21 cellular contexts compared by ENCODE assay signal in genomic region chr17:73562896-73563295, GRCh38.
DNase-seq lines count a peak whose midpoint lies in the region; ATAC-seq, FAIRE-seq and TF ChIP-seq lines count a peak whose summit lies in the region.
"Had no signal": no experiment of that assay in that cellular context is flagged by ENCODE, and none has a peak within 500 bp of the region (broad histone marks: within the 10 kb centered on the region; RNA-seq: fewer than 3 reads in every experiment).

No MANE protein-coding gene starts in this region.

- H4K20me1 ChIP-seq in H1 (replicated peaks in 1 of 2; ENCODE audit: control insufficient read depth in 1 of 2, insufficient read depth in 2 of 2, low read length in 2 of 2), result no peaks in the 10 kb centered on the region

- H3K27ac Mint-ChIP-seq in memory B cell, result peak overlapping the region; percentile 33
- H3K27ac Mint-ChIP-seq: CD4-positive, alpha-beta T cell had no signal

- H3K23ac ChIP-seq in H1 (ENCODE audit: insufficient read length), result no peak overlapping the region

- no peak overlapping the region for H3K9ac ChIP-seq in H1 (replicated peaks in 1 of 4; ENCODE audit: extremely low read depth in 1 of 4, low read depth in 3 of 4, low read length in 3 of 4)

- no peaks in the 10 kb centered on the region for H3K27me3 Mint-ChIP-seq in memory B cell
- H3K27me3 Mint-ChIP-seq: CD4-positive, alpha-beta T cell had no signal

- H3K14ac ChIP-seq in H1 (ENCODE audit: insufficient read length), result no peak overlapping the region

- intact Hi-C loops in lower lobe of right lung (cut with DNase I), result no loop called here

- no peak overlapping the region for H4K5ac ChIP-seq in H1 (ENCODE audit: insufficient read length, low read depth, low read length)

- peak overlapping the region; percentile 91; the same call in 1 of the 2 replicates for H2BK12ac ChIP-seq in H1 (ENCODE audit: low read depth, low read length)

- TF ChIP-seq POLR2A in H1 (IDR thresholded peaks at IDR 0.05; ENCODE audit: control extremely low read depth in 1 of 2, low read depth in 2 of 2, low read length in 2 of 2), result no peak

- no peak overlapping the region; the same call in 1 of the 2 replicates for H2BK5ac ChIP-seq in H1 (ENCODE audit: low read depth, low read length)

- no peaks in the 10 kb centered on the region for H3K79me1 ChIP-seq in H1 (ENCODE audit: low read depth, low read length)

- peak overlapping the region; percentile 84; the same call in 1 of the 2 replicates for H2AK5ac ChIP-seq in H1 (ENCODE audit: low read depth, low read length)

- DNase-seq in AG08395 (ENCODE audit: low spot score), result peak; percentile 62
- peak; percentile 93 for DNase-seq in MG63
- no peak for DNase-seq in H1 (ENCODE audit: low read depth in 1 of 2, low spot score in 2 of 2)
- no peak for DNase-seq in memory B cell (ENCODE audit: low spot score in 2 of 2)
- DNase-seq in stimulated activated CD4-positive, alpha-beta T cell treated with anti-CD3 and anti-CD28 coated beads, Interleukin-1b, Interleukin-23, amount 100 ng/mL, for 48 hours, result no peak
- DNase-seq in omental fat pad (ENCODE audit: low spot score), result no peak
- no peak for DNase-seq in lower lobe of right lung
- DNase-seq in activated gamma-delta T cell treated with Interleukin-2 at 50 U/mL for 16 hours, result no peak
- DNase-seq: Caco-2; CD4-positive, alpha-beta T cell; DMS153; GOT3; NCI-H1105 treated with DMSO at 0.1 percent for 48 hours; NCI-H1930; NCI-H226; NCI-H524 treated with DMSO at 0.1 percent for 48 hours; Right ventricle myocardium superior had no signal

- H3K4me1 Mint-ChIP-seq in memory B cell, result peaks cover 31% of the 10 kb centered on the region

- no peak for FAIRE-seq in H1 (lab: Jason Lieb, UNC)
- FAIRE-seq: GM12878, GM19239, K562 had no signal

- peaks cover 5% of the 10 kb centered on the region for H3K36me3 Mint-ChIP-seq in memory B cell

- H3K9me3 ChIP-seq in MG63 (no peaks in the 10 kb centered on the region), H1 (ENCODE audit: insufficient read depth in 2 of 2, low read depth in 1 of 2, low read length in 1 of 2) (no peaks in the 10 kb centered on the region), lower lobe of right lung (no peaks in the 10 kb centered on the region)
- H3K9me3 ChIP-seq: Caco-2 had no signal

- H4K91ac ChIP-seq in H1 (replicated peaks; ENCODE audit: insufficient read length, low read length), result peak overlapping the region; percentile 61

- H3K4me2 ChIP-seq in H1 (ENCODE audit: insufficient read depth in 1 of 2, low read depth in 2 of 2, low read length in 2 of 2), result no peak overlapping the region

- H3K79me2 ChIP-seq in H1 (ENCODE audit: control insufficient read depth in 1 of 2, insufficient read depth in 2 of 2, low read length in 2 of 2), result no peaks in the 10 kb centered on the region

- 83% methylated on average over 9 of the region's 9 CpGs; no CpG with 5 or more reads in 1 of the 2 experiments for WGBS in H1 (ENCODE audit: extremely low coverage in 1 of 2, insufficient coverage in 1 of 2, insufficient read length in 1 of 2, insufficient replicate concordance in 2 of 2, low coverage in 1 of 2, low lambda C conversion rate in 2 of 2, missing lambda C conversion rate in 1 of 2), 2 experiments

- peaks cover 6 to 42% (median 24%) of the 10 kb centered on the region in 4 experiments for H3K4me1 ChIP-seq in H1 (replicated peaks in 1 of 4; ENCODE audit: control insufficient read depth in 3 of 4, insufficient read depth in 4 of 4, low read length in 3 of 4)
- peaks cover 6% of the 10 kb centered on the region for H3K4me1 ChIP-seq in lower lobe of right lung
- H3K4me1 ChIP-seq: Caco-2 had no signal

- TF ChIP-seq RAD21 in H1 (IDR thresholded peaks at IDR 0.05 in 1 of 2, conservative IDR thresholded peaks at IDR 0.05 in 1 of 2; ENCODE audit: low read depth in 2 of 2, low read length in 2 of 2), result no peak

- H2AFZ ChIP-seq in H1 (ENCODE audit: low read length), result no peak overlapping the region

- TF ChIP-seq EP300 in H1 (IDR thresholded peaks at IDR 0.05; ENCODE audit: borderline replicate concordance in 1 of 2, low read depth in 2 of 2, low read length in 2 of 2), result no peak

- H3K27me3 ChIP-seq in MG63 (no peaks in the 10 kb centered on the region), H1 (replicated peaks in 1 of 4; ENCODE audit: control insufficient read depth in 3 of 4, extremely low read depth in 1 of 4, insufficient read depth in 3 of 4, low read length in 3 of 4) (no peaks in the 10 kb centered on the region), lower lobe of right lung (ENCODE audit: low read depth) (no peaks in the 10 kb centered on the region)

- no peak overlapping the region for H3K4ac ChIP-seq in H1 (replicated peaks; ENCODE audit: insufficient read length, low read depth, low read length)

- H3K56ac ChIP-seq in H1 (replicated peaks; ENCODE audit: insufficient read length, low read depth, low read length), result no peak overlapping the region

- H2BK120ac ChIP-seq in H1 (replicated peaks; ENCODE audit: low read depth, low read length), result no peak overlapping the region

- no peaks in the 10 kb centered on the region for H3K23me2 ChIP-seq in H1 (ENCODE audit: low read depth, low read length)

- no peak overlapping the region for H3K4me3 Mint-ChIP-seq in memory B cell
- H3K4me3 Mint-ChIP-seq: CD4-positive, alpha-beta T cell had no signal

- H3K36me3 ChIP-seq in MG63, result no peaks in the 10 kb centered on the region
- H3K36me3 ChIP-seq in H1 (ENCODE audit: control insufficient read depth in 2 of 4, insufficient read depth in 4 of 4, low read length in 3 of 4), result no peaks in the 10 kb centered on the region
- no peaks in the 10 kb centered on the region for H3K36me3 ChIP-seq in lower lobe of right lung

- TF ChIP-seq CTCF in H1 (IDR thresholded peaks at IDR 0.05; ENCODE audit: control extremely low read depth in 1 of 3, insufficient read depth in 1 of 3, low read depth in 1 of 3, low read length in 3 of 3), result no peak
- TF ChIP-seq CTCF in omental fat pad (IDR thresholded peaks at IDR 0.05), result no peak
- no peak for TF ChIP-seq CTCF in lower lobe of right lung (IDR thresholded peaks at IDR 0.05)

- no peak overlapping the region for H4K8ac ChIP-seq in H1 (ENCODE audit: extremely low read depth, insufficient read depth, low read length)

- H3K18ac ChIP-seq in H1 (ENCODE audit: extremely low read depth, low read length), result peak overlapping the region; percentile 2; the same call in 1 of the 2 replicates

- H2BK15ac ChIP-seq in H1 (ENCODE audit: low read length), result no peak overlapping the region

- peak overlapping the region; percentile 87; the same call in 1 of the 2 replicates for H2BK20ac ChIP-seq in H1 (ENCODE audit: low read length)

- H3K9me3 Mint-ChIP-seq in memory B cell, result peaks cover 1% of the 10 kb centered on the region
- H3K9me3 Mint-ChIP-seq: CD4-positive, alpha-beta T cell had no signal

- H3K27ac ChIP-seq in H1 (ENCODE audit: low read depth, low read length) (no peak overlapping the region), lower lobe of right lung (no peak overlapping the region)

- H3K4me3 ChIP-seq in MG63 (no peak overlapping the region), H1 (ENCODE audit: extremely low read depth in 1 of 4, insufficient read depth in 2 of 4, low read depth in 3 of 4, low read length in 4 of 4) (no peak overlapping the region), lower lobe of right lung (no peak overlapping the region)
- H3K4me3 ChIP-seq: GM12878, K562 had no signal

- ATAC-seq in memory B cell (ENCODE audit: low read depth) (no peak), omental fat pad (ENCODE audit: low FRiP score) (no peak), lower lobe of right lung (no peak)
- ATAC-seq: GM12878, K562, Panc1 had no signal

- CTCF ChIA-PET in H1 (lab: Charles Lee; ENCODE audit: partially characterized antibody), result interaction anchor here (0.9 to 4.5 kb wide), 4 partner anchors 9 to 83 kb away, joined by 4 to 24 read pairs (median 5); no protein-coding TSS in a partner anchor

- POLR2A ChIA-PET in H1 (lab: Charles Lee; ENCODE audit: partially characterized antibody), result no interaction called here

TF ChIP-seq in H1, 55 proteins besides CTCF, POLR2A, EP300 and RAD21:
- TF ChIP-seq CEBPB (IDR thresholded peaks at IDR 0.05; ENCODE audit: low read depth, low read length) (no peak), SIX5 (IDR thresholded peaks at IDR 0.05; ENCODE audit: low read depth, low read length) (no peak), POU5F1 (IDR thresholded peaks at IDR 0.05; ENCODE audit: low read depth, low read length) (no peak), CREB1 (IDR thresholded peaks at IDR 0.05) (no peak), SIN3A (conservative IDR thresholded peaks at IDR 0.05 in 1 of 2, IDR thresholded peaks at IDR 0.05 in 1 of 2; ENCODE audit: low read depth in 1 of 2, low read length in 2 of 2) (no peak), CBX5 (IDR thresholded peaks at IDR 0.05; ENCODE audit: low read depth, low read length) (no peak), JUN (IDR thresholded peaks at IDR 0.05; ENCODE audit: low read depth, low read length) (no peak), RFX5 (IDR thresholded peaks at IDR 0.05; ENCODE audit: borderline replicate concordance, low read depth, low read length) (no peak), SP1 (IDR thresholded peaks at IDR 0.05; ENCODE audit: low read depth, low read length) (no peak)

Comparison
In these comparisons a context has a peak if more than half of its experiments do, and no peak if none do; other contexts are left out.
1. DNase-seq: peak in AG08395 (single experiment) and MG63 (single experiment); none in H1 (0 of 2), memory B cell (0 of 2), stimulated activated CD4-positive, alpha-beta T cell treated with anti-CD3 and anti-CD28 coated beads, Interleukin-1b, Interleukin-23, amount 100 ng/mL, for 48 hours (single experiment), omental fat pad (single experiment), lower lobe of right lung (single experiment) and activated gamma-delta T cell treated with Interleukin-2 at 50 U/mL for 16 hours (single experiment).